ENCODE assay signal across 14 cellular contexts in the genomic region with DNA sequence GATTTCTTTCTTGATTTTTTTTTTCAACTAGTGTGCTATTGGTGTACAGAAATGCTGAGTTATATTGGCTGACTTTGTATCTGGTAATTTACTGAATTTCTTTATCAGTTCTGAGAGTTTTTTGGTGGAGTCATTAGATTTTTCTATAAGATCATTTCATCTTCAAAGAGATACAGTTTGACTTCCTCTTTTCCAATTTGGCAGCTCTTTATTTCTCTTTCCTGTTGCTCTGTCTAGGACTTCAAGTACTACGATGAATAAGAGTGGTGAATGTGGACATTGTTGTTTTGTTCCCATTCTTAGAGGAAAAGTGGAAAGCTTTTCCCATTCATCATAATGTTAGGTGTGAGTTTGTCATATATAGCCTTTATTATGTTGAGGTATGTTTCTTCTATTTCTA. TPM values are rescaled to one million over a fixed set of nuclear protein-coding genes. Genes with fewer than 3 reads are reported as not detected.
"Had no signal": no experiment of that assay in that cellular context is flagged by ENCODE, and none has a peak within 500 bp of the region (broad histone marks: within the 10 kb centered on the region; RNA-seq: fewer than 3 reads in every experiment).

No MANE protein-coding gene starts in this region.

- H3K4me3 ChIP-seq: ascending aorta, dorsolateral prefrontal cortex, heart right ventricle, left lung, pancreas, testis had no signal

- FAIRE-seq: bronchial epithelial cell, pancreas had no signal

- H3K36me3 ChIP-seq: ascending aorta, left lung, pancreas had no signal

- H3K27ac Mint-ChIP-seq: activated CD4-positive, alpha-beta memory T cell treated with anti-CD3 and anti-CD28 coated beads, Interleukin-2, amount 10 ng/mL, durations not matched to agents 7 days and 5 days; nephron progenitor cell; stimulated activated naive CD8-positive, alpha-beta T cell treated with anti-CD3 and anti-CD28 coated beads, Interleukin-15, Interleukin-2, amounts not matched to agents 100 ng/mL and 50 ng/mL, for 24 hours had no signal

- H3K9me3 ChIP-seq: pancreas, testis had no signal

- H3K27me3 Mint-ChIP-seq: activated CD4-positive, alpha-beta memory T cell treated with anti-CD3 and anti-CD28 coated beads, Interleukin-2, amount 10 ng/mL, durations not matched to agents 7 days and 5 days; stimulated activated naive CD8-positive, alpha-beta T cell treated with anti-CD3 and anti-CD28 coated beads, Interleukin-15, Interleukin-2, amounts not matched to agents 100 ng/mL and 50 ng/mL, for 24 hours had no signal

- H3K27me3 ChIP-seq: ascending aorta, dorsolateral prefrontal cortex, heart right ventricle, left lung, pancreas, testis had no signal

- ATAC-seq: esophagus mucosa, heart right ventricle, left lung, pancreas had no signal

- H3K4me3 Mint-ChIP-seq: activated CD4-positive, alpha-beta memory T cell treated with anti-CD3 and anti-CD28 coated beads, Interleukin-2, amount 10 ng/mL, durations not matched to agents 7 days and 5 days; nephron progenitor cell; stimulated activated naive CD8-positive, alpha-beta T cell treated with anti-CD3 and anti-CD28 coated beads, Interleukin-15, Interleukin-2, amounts not matched to agents 100 ng/mL and 50 ng/mL, for 24 hours had no signal

- H3K4me1 ChIP-seq: ascending aorta, left lung, pancreas, testis had no signal

- H3K4me1 Mint-ChIP-seq: nephron progenitor cell had no signal

- H3K27ac ChIP-seq: ascending aorta, dorsolateral prefrontal cortex, heart right ventricle, left lung, pancreas, testis had no signal

- DNase-seq: activated CD4-positive, alpha-beta memory T cell treated with anti-CD3 and anti-CD28 coated beads, Interleukin-2, amount 10 ng/mL, durations not matched to agents 7 days and 5 days; activated CD4-positive, alpha-beta T cell treated with anti-CD3 and anti-CD28 coated beads for 1 hour; dorsolateral prefrontal cortex; heart right ventricle; left lung; nephron progenitor cell; pancreas; stimulated activated CD4-positive, alpha-beta T cell treated with anti-CD3 and anti-CD28 coated beads, Interleukin-4, amount 100 ng/mL, for 1 hour; testis had no signal

RNA-seq across cellular contexts. Expression of a gene that starts 50.2 kb away (rescaled TPM):
- total RNA-seq: activated CD4-positive, alpha-beta memory T cell treated with anti-CD3 and anti-CD28 coated beads, Interleukin-2, amount 10 ng/mL, durations not matched to agents 7 days and 5 days; T-helper 2 cell treated with Interferon-gamma antibody and Interleukin-4, amounts not matched to agents 100 ng/mL and 5 ng/mL, for 36 hours had no signal
